ENCODE assay signal across 16 cellular contexts in the genomic region with DNA sequence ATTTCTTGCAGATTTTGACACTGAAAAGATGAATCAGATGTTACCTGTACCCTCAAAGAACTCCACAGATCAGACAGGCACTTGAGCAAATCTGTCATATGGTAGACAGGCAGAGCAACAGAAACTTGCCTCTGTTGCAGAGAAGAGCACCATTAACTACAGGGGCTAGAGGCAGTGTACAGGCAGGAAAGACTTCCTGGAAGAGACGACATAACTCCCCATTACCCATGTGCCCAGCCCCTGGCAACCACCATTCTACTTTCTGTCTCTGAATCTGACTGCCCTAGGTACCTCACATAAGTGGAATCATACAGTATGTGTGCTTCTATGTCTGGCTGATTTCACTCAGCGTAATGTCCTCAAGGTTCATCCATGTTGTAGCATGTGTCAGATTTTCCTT. TPM values are rescaled to one million over a fixed set of nuclear protein-coding genes. Genes with fewer than 3 reads are reported as not detected.
DNase-seq lines count a peak whose midpoint lies in the region; ATAC-seq, FAIRE-seq and TF ChIP-seq lines count a peak whose summit lies in the region.
"Had no signal": no experiment of that assay in that cellular context is flagged by ENCODE, and none has a peak within 500 bp of the region (broad histone marks: within the 10 kb centered on the region; RNA-seq: fewer than 3 reads in every experiment).

No MANE protein-coding gene starts in this region.

- peak; percentile 84 for ATAC-seq in activated CD8-positive, alpha-beta T cell treated with anti-CD3 and anti-CD28 coated beads, Interleukin-2, amount 10 ng/mL, durations not matched to agents 7 days and 5 days
- ATAC-seq: left lobe of liver had no signal

- TF ChIP-seq CTCF in mesothelial cell of epicardium (IDR thresholded peaks at IDR 0.05; ENCODE audit: unreplicated experiment) (no peak), type B pancreatic cell (conservative IDR thresholded peaks at IDR 0.05) (no peak)

- peak overlapping the region; percentile 40 for H3K4me3 Mint-ChIP-seq in activated CD8-positive, alpha-beta T cell treated with anti-CD3 and anti-CD28 coated beads, Interleukin-2, amount 10 ng/mL, durations not matched to agents 7 days and 5 days
- no peak overlapping the region for H3K4me3 Mint-ChIP-seq in mesothelial cell of epicardium
- H3K4me3 Mint-ChIP-seq in type B pancreatic cell = peak overlapping the region; percentile 41

- H3K4me1 Mint-ChIP-seq in activated CD8-positive, alpha-beta T cell treated with anti-CD3 and anti-CD28 coated beads, Interleukin-2, amount 10 ng/mL, durations not matched to agents 7 days and 5 days (ENCODE audit: low read depth) = peaks cover 30% of the 10 kb centered on the region
- peaks cover 4% of the 10 kb centered on the region for H3K4me1 Mint-ChIP-seq in mesothelial cell of epicardium
- H3K4me1 Mint-ChIP-seq in type B pancreatic cell (ENCODE audit: unreplicated experiment) = peaks cover 10% of the 10 kb centered on the region

- no peaks in the 10 kb centered on the region for H3K9me3 Mint-ChIP-seq in activated CD8-positive, alpha-beta T cell treated with anti-CD3 and anti-CD28 coated beads, Interleukin-2, amount 10 ng/mL, durations not matched to agents 7 days and 5 days (ENCODE audit: insufficient read depth)
- H3K9me3 Mint-ChIP-seq in mesothelial cell of epicardium = peaks cover 3% of the 10 kb centered on the region
- no peaks in the 10 kb centered on the region for H3K9me3 Mint-ChIP-seq in type B pancreatic cell

- H3K27me3 Mint-ChIP-seq in activated CD8-positive, alpha-beta T cell treated with anti-CD3 and anti-CD28 coated beads, Interleukin-2, amount 10 ng/mL, durations not matched to agents 7 days and 5 days (ENCODE audit: low read depth) = no peaks in the 10 kb centered on the region
- H3K27me3 Mint-ChIP-seq in mesothelial cell of epicardium (ENCODE audit: low read depth) (no peaks in the 10 kb centered on the region), type B pancreatic cell (no peaks in the 10 kb centered on the region)

- POLR2A ChIA-PET in activated CD8-positive, alpha-beta T cell treated with anti-CD3 and anti-CD28 coated beads, Interleukin-2, amount 10 ng/mL, durations not matched to agents 7 days and 5 days (lab: Charles Lee) = no interaction called here

- no peak for TF ChIP-seq POLR2A in H54 (IDR thresholded peaks at IDR 0.05; ENCODE audit: low read depth, low read length)

- CTCF ChIA-PET in activated CD8-positive, alpha-beta T cell treated with anti-CD3 and anti-CD28 coated beads, Interleukin-2, amount 10 ng/mL, durations not matched to agents 7 days and 5 days (lab: Charles Lee) = interaction anchor here (1.3 kb wide), 1 partner anchor 16 kb away, joined by 4 read pairs; a partner anchor contains a TSS

- DNase-seq in stimulated activated CD4-positive, alpha-beta T cell treated with anti-CD3 and anti-CD28 coated beads, Interleukin-15, amount 100 ng/mL, for 24 hours = peak; percentile 7
- DNase-seq in stimulated activated CD4-positive, alpha-beta T cell treated with anti-CD3 and anti-CD28 coated beads, Interleukin-1b, Interleukin-23, amount 100 ng/mL, for 48 hours = no peak
- peak; percentile 46 for DNase-seq in activated CD8-positive, alpha-beta T cell treated with anti-CD3 and anti-CD28 coated beads, Interleukin-2, amount 10 ng/mL, durations not matched to agents 7 days and 5 days
- DNase-seq in mesothelial cell of epicardium (ENCODE audit: low spot score in 2 of 2, unreplicated experiment in 2 of 2) = no peak
- DNase-seq in type B pancreatic cell (ENCODE audit: extremely low spot score, unreplicated experiment) = no peak
- DNase-seq in NOMO-1 treated with dmso at 0.1 percent for 144 hours (lab: John Stamatoyannopoulos, UW; ENCODE audit: unreplicated experiment) = no peak
- DNase-seq in H54 (ENCODE audit: insufficient read length, low spot score) = no peak
- DNase-seq in NCI-H510A (lab: John Stamatoyannopoulos, UW) = no peak
- DNase-seq: dorsolateral prefrontal cortex; esophagus squamous epithelium; NCI-H1092 treated with DMSO at 0.1 percent for 48 hours; NCI-H2081 treated with DMSO at 0.1 percent for 48 hours; NCI-H510A treated with DMSO at 0.1 percent for 48 hours; stimulated activated CD4-positive, alpha-beta T cell treated with anti-CD3 and anti-CD28 coated beads, Interleukin-4, amount 100 ng/mL, for 4 hours had no signal

- peak overlapping the region; percentile 92 for H3K27ac Mint-ChIP-seq in activated CD8-positive, alpha-beta T cell treated with anti-CD3 and anti-CD28 coated beads, Interleukin-2, amount 10 ng/mL, durations not matched to agents 7 days and 5 days
- H3K27ac Mint-ChIP-seq in mesothelial cell of epicardium (peak overlapping the region; percentile 12), type B pancreatic cell (peak overlapping the region; percentile 86)

- no peak for FAIRE-seq in H54 (lab: Jason Lieb, UNC)
- FAIRE-seq: D721Med had no signal

- H3K36me3 Mint-ChIP-seq in activated CD8-positive, alpha-beta T cell treated with anti-CD3 and anti-CD28 coated beads, Interleukin-2, amount 10 ng/mL, durations not matched to agents 7 days and 5 days (ENCODE audit: low read depth) = peaks cover 4% of the 10 kb centered on the region
- H3K36me3 Mint-ChIP-seq in mesothelial cell of epicardium (peaks cover 3% of the 10 kb centered on the region), type B pancreatic cell (peaks cover 12% of the 10 kb centered on the region)

RNA-seq across cellular contexts. Expression of a gene that starts 15.5 kb away (rescaled TPM):
- total RNA-seq in activated CD8-positive, alpha-beta T cell treated with anti-CD3 and anti-CD28 coated beads, Interleukin-2, amount 10 ng/mL, durations not matched to agents 7 days and 5 days = 10 to 100 TPM; 12.5 to 14.0 TPM
- 22.8 to 27.0 TPM (median 26.1 TPM) in 3 replicates for total RNA-seq in mesothelial cell of epicardium
- 31.7 and 34.3 TPM in 2 replicates for total RNA-seq in type B pancreatic cell (ENCODE audit: low replicate concordance)

RNA-seq across cellular contexts. Expression of a gene that starts 37.0 kb away (rescaled TPM):
- 1 to 10 TPM; 2.3 to 2.5 TPM for total RNA-seq in activated CD8-positive, alpha-beta T cell treated with anti-CD3 and anti-CD28 coated beads, Interleukin-2, amount 10 ng/mL, durations not matched to agents 7 days and 5 days
- 1.2 to 2.0 TPM (median 1.8 TPM) in 3 replicates for total RNA-seq in mesothelial cell of epicardium
- 1.5 and 2.8 TPM in 2 replicates for total RNA-seq in type B pancreatic cell (ENCODE audit: low replicate concordance)

RNA-seq across cellular contexts. Expression of a gene that starts 37.1 kb away (rescaled TPM):
- 1 to 10 TPM; 7.0 TPM for total RNA-seq in activated CD8-positive, alpha-beta T cell treated with anti-CD3 and anti-CD28 coated beads, Interleukin-2, amount 10 ng/mL, durations not matched to agents 7 days and 5 days
- 11.7 to 13.0 TPM (median 12.8 TPM) in 3 replicates for total RNA-seq in mesothelial cell of epicardium
- total RNA-seq in type B pancreatic cell (ENCODE audit: low replicate concordance) = 12.2 and 18.8 TPM in 2 replicates

RNA-seq across cellular contexts. Expression of a gene that starts 42.9 kb away (rescaled TPM):
- total RNA-seq in activated CD8-positive, alpha-beta T cell treated with anti-CD3 and anti-CD28 coated beads, Interleukin-2, amount 10 ng/mL, durations not matched to agents 7 days and 5 days = 10 to 100 TPM; 13.2 to 14.7 TPM
- total RNA-seq in mesothelial cell of epicardium (1.9 to 2.2 TPM (median 1.9 TPM) in 3 replicates), type B pancreatic cell (ENCODE audit: low replicate concordance) (4.7 and 6.5 TPM in 2 replicates)

RNA-seq across cellular contexts. Expression of a gene that starts 43.6 kb away (rescaled TPM):
- total RNA-seq in activated CD8-positive, alpha-beta T cell treated with anti-CD3 and anti-CD28 coated beads, Interleukin-2, amount 10 ng/mL, durations not matched to agents 7 days and 5 days = 10 to 100 TPM; 51.4 to 51.6 TPM
- total RNA-seq in mesothelial cell of epicardium (24.5 to 27.9 TPM (median 25.8 TPM) in 3 replicates), type B pancreatic cell (ENCODE audit: low replicate concordance) (19.9 and 31.6 TPM in 2 replicates)

Comparison
In these comparisons a context has a peak if more than half of its experiments do, and no peak if none do; other contexts are left out.
1. DNase-seq: peak in stimulated activated CD4-positive, alpha-beta T cell treated with anti-CD3 and anti-CD28 coated beads, Interleukin-15, amount 100 ng/mL, for 24 hours (single experiment) and activated CD8-positive, alpha-beta T cell treated with anti-CD3 and anti-CD28 coated beads, Interleukin-2, amount 10 ng/mL, durations not matched to agents 7 days and 5 days (single experiment); none in stimulated activated CD4-positive, alpha-beta T cell treated with anti-CD3 and anti-CD28 coated beads, Interleukin-1b, Interleukin-23, amount 100 ng/mL, for 48 hours (single experiment), mesothelial cell of epicardium (0 of 2), type B pancreatic cell (single experiment), NOMO-1 treated with dmso at 0.1 percent for 144 hours (single experiment), H54 (single experiment) and NCI-H510A (single experiment).
2. H3K27ac Mint-ChIP-seq: peak in every context shown above with its lines; median percentile 92 in activated CD8-positive, alpha-beta T cell treated with anti-CD3 and anti-CD28 coated beads, Interleukin-2, amount 10 ng/mL, durations not matched to agents 7 days and 5 days; 86 in type B pancreatic cell; 12 in mesothelial cell of epicardium.